11 cellular contexts compared by ENCODE assay signal in genomic region chr9:112013261-112013660, GRCh38.
DNase-seq lines count a peak whose midpoint lies in the region; ATAC-seq and TF ChIP-seq lines count a peak whose summit lies in the region.
"Had no signal": no experiment of that assay in that cellular context is flagged by ENCODE, and none has a peak within 500 bp of the region (broad histone marks: within the 10 kb centered on the region; RNA-seq: fewer than 3 reads in every experiment).

No MANE protein-coding gene starts in this region.

- no peak overlapping the region for H2AFZ ChIP-seq in H9 (ENCODE audit: low read length)

- H3K23me2 ChIP-seq in H9 (ENCODE audit: insufficient read length, low read depth, low read length, poor library complexity, severe bottlenecking), result no peaks in the 10 kb centered on the region

- no peaks in the 10 kb centered on the region for H3K36me3 ChIP-seq in right atrium auricular region
- no peaks in the 10 kb centered on the region for H3K36me3 ChIP-seq in adipocyte (ENCODE audit: control insufficient read depth, insufficient read depth, low read length, severe bottlenecking)
- no peaks in the 10 kb centered on the region for H3K36me3 ChIP-seq in uterus

- no peak overlapping the region for H3K56ac ChIP-seq in H9 (ENCODE audit: insufficient read length, low read depth, low read length)

- no peak overlapping the region for H3K18ac ChIP-seq in H9 (ENCODE audit: insufficient read length, low read depth, low read length)

- H2AK5ac ChIP-seq in H9 (ENCODE audit: insufficient read length, low read length), result no peak overlapping the region

- no peak overlapping the region for H4K91ac ChIP-seq in H9 (ENCODE audit: insufficient read length, low read depth, low read length)

- no peaks in the 10 kb centered on the region for H3K79me2 ChIP-seq in H9 (ENCODE audit: insufficient read depth, low read length)

- H2BK12ac ChIP-seq in H9 (ENCODE audit: insufficient read length, low read depth, low read length), result no peak overlapping the region

- H3K14ac ChIP-seq in H9 (ENCODE audit: insufficient read depth, low read length), result no peak overlapping the region

- no peak for TF ChIP-seq CTCF in right atrium auricular region (IDR thresholded peaks at IDR 0.05)
- no peak for TF ChIP-seq CTCF in uterus (IDR thresholded peaks at IDR 0.05)
- no peak for TF ChIP-seq CTCF in H9 (conservative IDR thresholded peaks at IDR 0.05)

- H3K27me3 ChIP-seq in right atrium auricular region, result no peaks in the 10 kb centered on the region
- no peaks in the 10 kb centered on the region for H3K27me3 ChIP-seq in adipocyte (replicated peaks; ENCODE audit: control insufficient read depth, insufficient read depth, low read length)
- H3K27me3 ChIP-seq in uterus, result no peaks in the 10 kb centered on the region
- no peaks in the 10 kb centered on the region for H3K27me3 ChIP-seq in H9 (ENCODE audit: insufficient read depth, low read length)

- no peak overlapping the region for H2BK5ac ChIP-seq in H9 (ENCODE audit: insufficient read length, low read length)

- no peak overlapping the region for H3T11ph ChIP-seq in H9 (ENCODE audit: low read length)

- H3K4me3 Mint-ChIP-seq in memory B cell (no peak overlapping the region), H9 (no peak overlapping the region)

- H3K9me3 Mint-ChIP-seq in memory B cell, result no peaks in the 10 kb centered on the region
- no peaks in the 10 kb centered on the region for H3K9me3 Mint-ChIP-seq in H9

- H3K27me3 Mint-ChIP-seq in memory B cell (no peaks in the 10 kb centered on the region), H9 (ENCODE audit: low read depth) (no peaks in the 10 kb centered on the region)

- H4K20me1 ChIP-seq in H9 (ENCODE audit: control insufficient read depth, insufficient read depth, insufficient read length), result no peaks in the 10 kb centered on the region

- no peak overlapping the region for H3K23ac ChIP-seq in H9 (ENCODE audit: insufficient read length, low read depth, low read length)

- H3K4me1 ChIP-seq in right atrium auricular region (peaks cover 0 to 18% of the 10 kb centered on the region in 2 donors), adipocyte (ENCODE audit: control insufficient read depth, insufficient read depth, low read length) (peaks cover 30% of the 10 kb centered on the region), uterus (peaks cover 5 to 12% of the 10 kb centered on the region in 2 donors), H9 (ENCODE audit: insufficient read depth, low read length) (no peaks in the 10 kb centered on the region)

- DNase-seq in left ventricle myocardium superior (no peak), right atrium auricular region (ENCODE audit: low spot score) (no peak), adipocyte (ENCODE audit: low read depth) (no peak), memory B cell (ENCODE audit: low spot score in 2 of 2) (no peak), uterus (no peak), H9 (no peak), LoVo (ENCODE audit: low spot score) (no peak), COLO829 (ENCODE audit: low spot score) (no peak)
- DNase-seq: activated CD4-positive, CD25-positive, alpha-beta regulatory T cell; activated effector memory CD4-positive, alpha-beta T cell treated with anti-CD3 and anti-CD28 coated beads, Interleukin-2, amount 50 U/mL, for 16 hours; NCI-H1436 had no signal

- no peak overlapping the region for H2BK20ac ChIP-seq in H9 (ENCODE audit: low read depth, low read length, poor library complexity, severe bottlenecking)

- H3K4me3 ChIP-seq in right atrium auricular region, result no peak overlapping the region
- H3K4me3 ChIP-seq in adipocyte (ENCODE audit: low read length), result no peak overlapping the region
- no peak overlapping the region for H3K4me3 ChIP-seq in uterus

- H2BK120ac ChIP-seq in H9 (ENCODE audit: low read depth, low read length, poor library complexity, severe bottlenecking), result no peak overlapping the region

- no peak overlapping the region for H4K5ac ChIP-seq in H9 (ENCODE audit: insufficient read length, low read depth, low read length)

- H3K9ac ChIP-seq in adipocyte (ENCODE audit: low read length) (peak overlapping the region; percentile 55), H9 (ENCODE audit: extremely low read depth, insufficient read length, low read length) (no peak overlapping the region)

- H3K79me1 ChIP-seq in H9 (ENCODE audit: insufficient read depth, low read depth, low read length, poor library complexity, severe bottlenecking), result no peaks in the 10 kb centered on the region

- TF ChIP-seq POLR2A in uterus (IDR thresholded peaks at IDR 0.05), result no peak

- H3K4ac ChIP-seq in H9 (ENCODE audit: low read depth, low read length), result no peak overlapping the region

- peak overlapping the region; percentile 40 for H3K27ac Mint-ChIP-seq in memory B cell
- H3K27ac Mint-ChIP-seq in H9, result no peak overlapping the region

- H3K36me3 Mint-ChIP-seq in memory B cell, result no peaks in the 10 kb centered on the region
- H3K36me3 Mint-ChIP-seq in H9 (ENCODE audit: insufficient read depth in 1 of 3, low read depth in 3 of 3), result no peaks in the 10 kb centered on the region

- intact Hi-C loops in left ventricle myocardium superior (cut with micrococcal nuclease) (no loop called here), uterus (cut with DNase I; ENCODE audit: low total_unique reads) (no loop called here)

- no peak overlapping the region for H4K8ac ChIP-seq in H9 (replicated peaks; ENCODE audit: insufficient read length, low read depth, low read length)

- H2BK15ac ChIP-seq in H9 (ENCODE audit: low read depth, low read length), result no peak overlapping the region

- WGBS in H9 (ENCODE audit: extremely low coverage, insufficient read length, low lambda C conversion rate), result no CpG with 5 or more reads among the region's 3 CpGs

- H3K27ac ChIP-seq in right atrium auricular region (peak overlapping the region in 1 of 2 donors; percentile 40), uterus (peak overlapping the region; percentile 70 to 84), H9 (ENCODE audit: insufficient read length, low read depth, low read length) (no peak overlapping the region)

- no peaks in the 10 kb centered on the region for H3K9me3 ChIP-seq in right atrium auricular region
- H3K9me3 ChIP-seq in adipocyte (ENCODE audit: control insufficient read depth, low read length), result no peaks in the 10 kb centered on the region
- H3K9me3 ChIP-seq in uterus, result no peaks in the 10 kb centered on the region
- H3K9me3 ChIP-seq in H9 (ENCODE audit: control insufficient read depth, low read depth, low read length), result no peaks in the 10 kb centered on the region

- ATAC-seq in left ventricle myocardium superior (peak; percentile 23), memory B cell (ENCODE audit: low read depth) (peak; percentile 72)

- H3K4me1 Mint-ChIP-seq in memory B cell, result peaks cover 28% of the 10 kb centered on the region
- H3K4me1 Mint-ChIP-seq in H9, result no peaks in the 10 kb centered on the region

- H3K4me2 ChIP-seq in H9 (ENCODE audit: insufficient read depth, insufficient read length, low read length), result no peak overlapping the region
